16 cellular contexts compared by ENCODE assay signal in the genomic region with DNA sequence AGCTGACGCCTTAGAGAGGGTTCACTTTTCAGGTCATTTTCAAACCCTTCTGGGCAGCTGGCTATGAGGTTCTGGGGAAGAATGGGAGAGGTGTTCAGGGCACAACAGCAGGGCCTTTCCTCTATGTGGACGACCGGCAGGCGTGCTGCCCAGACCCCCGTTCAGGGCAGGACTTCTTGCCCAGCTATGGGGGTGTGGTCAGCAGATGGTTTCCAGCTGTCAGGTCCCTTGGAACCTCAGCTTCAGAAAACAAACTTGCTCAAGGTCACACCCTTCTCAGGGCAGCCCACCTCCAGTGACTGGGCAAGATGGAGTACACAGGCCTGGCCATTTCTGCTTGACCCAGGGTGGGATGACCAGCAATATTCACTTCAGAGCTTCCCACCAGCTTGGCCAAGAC.
A peak's percentile ranks its signal among the peaks of the same experiment; 100 is the strongest.
DNase-seq lines count a peak whose midpoint lies in the region; ATAC-seq and TF ChIP-seq lines count a peak whose summit lies in the region.
"Had no signal": no experiment of that assay in that cellular context is flagged by ENCODE, and none has a peak within 500 bp of the region (broad histone marks: within the 10 kb centered on the region; RNA-seq: fewer than 3 reads in every experiment).

No MANE protein-coding gene starts in this region.

- no peak overlapping the region for H4K91ac ChIP-seq in neuronal stem cell (ENCODE audit: low read depth, low read length, poor library complexity)

- H3K14ac ChIP-seq in neuronal stem cell (ENCODE audit: low read length) = no peak overlapping the region

- TF ChIP-seq CTCF in endodermal cell (conservative IDR thresholded peaks at IDR 0.05) (no peak), hepatocyte (IDR thresholded peaks at IDR 0.05; ENCODE audit: poor library complexity) (no peak)

- H2BK15ac ChIP-seq in neuronal stem cell (ENCODE audit: low read length) = no peak overlapping the region

- no peaks in the 10 kb centered on the region for H3K79me2 ChIP-seq in hepatocyte

- no peaks in the 10 kb centered on the region for H3K36me3 Mint-ChIP-seq in endodermal cell (ENCODE audit: low read depth)
- no peaks in the 10 kb centered on the region for H3K36me3 Mint-ChIP-seq in activated T-helper 1 cell treated with anti-CD3 and anti-CD28 coated beads, Interleukin-12 subunit alpha, Interleukin-12 subunit beta, Interleukin-2, Interleukin-4 antibody, amounts not matched to agents 30 ng/mL and 10 ng/mL and 1 ng/mL, durations not matched to agents 14 hours and 24 hours and 36 hours (ENCODE audit: low read depth)

- H3K4me1 ChIP-seq in BLaER1 (peaks cover 41% of the 10 kb centered on the region), endodermal cell (ENCODE audit: control insufficient read depth, insufficient read depth, low read length) (no peaks in the 10 kb centered on the region), neuronal stem cell (ENCODE audit: control insufficient read depth in 2 of 2, insufficient read depth in 1 of 2, low read depth in 1 of 2, low read length in 2 of 2) (peaks cover 20 to 24% of the 10 kb centered on the region in 2 donors), hepatocyte (ENCODE audit: insufficient read depth) (no peaks in the 10 kb centered on the region)
- H3K4me1 ChIP-seq: HAP-1 had no signal

- no peaks in the 10 kb centered on the region for H3K4me1 Mint-ChIP-seq in endodermal cell
- H3K4me1 Mint-ChIP-seq in activated T-helper 1 cell treated with anti-CD3 and anti-CD28 coated beads, Interleukin-12 subunit alpha, Interleukin-12 subunit beta, Interleukin-2, Interleukin-4 antibody, amounts not matched to agents 30 ng/mL and 10 ng/mL and 1 ng/mL, durations not matched to agents 14 hours and 24 hours and 36 hours (ENCODE audit: low read depth) = no peaks in the 10 kb centered on the region

- intact Hi-C loops in activated T-helper 1 cell treated with anti-CD3 and anti-CD28 coated beads, Interleukin-12 subunit alpha, Interleukin-12 subunit beta, Interleukin-2, Interleukin-4 antibody, amounts not matched to agents 30 ng/mL and 10 ng/mL and 1 ng/mL, durations not matched to agents 14 hours and 24 hours and 36 hours (cut with micrococcal nuclease) = no loop called here

- no peak overlapping the region for H3K4ac ChIP-seq in neuronal stem cell (ENCODE audit: low read length)

- H4K8ac ChIP-seq in neuronal stem cell (ENCODE audit: low read depth, low read length) = no peak overlapping the region

- H3K18ac ChIP-seq in neuronal stem cell (ENCODE audit: low read length) = peak overlapping the region; percentile 54

- H3K27ac Mint-ChIP-seq in endodermal cell = no peak overlapping the region
- H3K27ac Mint-ChIP-seq in activated T-helper 1 cell treated with anti-CD3 and anti-CD28 coated beads, Interleukin-12 subunit alpha, Interleukin-12 subunit beta, Interleukin-2, Interleukin-4 antibody, amounts not matched to agents 30 ng/mL and 10 ng/mL and 1 ng/mL, durations not matched to agents 14 hours and 24 hours and 36 hours = no peak overlapping the region
- H3K27ac Mint-ChIP-seq: B cell; CD4-positive, alpha-beta T cell had no signal

- 74% methylated on average over 5 of the region's 5 CpGs; no CpG with 5 or more reads in 1 of the 2 experiments for WGBS in endodermal cell (ENCODE audit: insufficient coverage in 1 of 2, insufficient read length in 1 of 2), 2 experiments
- WGBS in neuronal stem cell (ENCODE audit: extremely low coverage in 2 of 2, insufficient read length in 2 of 2, insufficient replicate concordance in 1 of 2), 2 donors = no CpG with 5 or more reads among the region's 5 CpGs
- WGBS in hepatocyte (ENCODE audit: low lambda C conversion rate, missing lambda C conversion rate) = 89% methylated on average over 5 of the region's 5 CpGs

- H3K4me2 ChIP-seq in BLaER1 = peak overlapping the region; percentile 69
- H3K4me2 ChIP-seq in neuronal stem cell (ENCODE audit: insufficient read depth, low read length, poor library complexity, severe bottlenecking) = no peak overlapping the region
- H3K4me2 ChIP-seq in hepatocyte = no peak overlapping the region

- H3K9me3 ChIP-seq in BLaER1 (no peaks in the 10 kb centered on the region), endodermal cell (ENCODE audit: control insufficient read depth, low read length) (no peaks in the 10 kb centered on the region), neuronal stem cell (replicated peaks in 1 of 2; ENCODE audit: control insufficient read depth in 2 of 2, insufficient read depth in 1 of 2, low read depth in 1 of 2, low read length in 2 of 2) (peaks cover 2 to 18% of the 10 kb centered on the region in 2 donors), hepatocyte (ENCODE audit: low read depth) (no peaks in the 10 kb centered on the region)
- H3K9me3 ChIP-seq: HAP-1 had no signal

- no peaks in the 10 kb centered on the region for H3K36me3 ChIP-seq in BLaER1
- no peaks in the 10 kb centered on the region for H3K36me3 ChIP-seq in endodermal cell (ENCODE audit: control insufficient read depth, insufficient read depth, low read length)
- H3K36me3 ChIP-seq in neuronal stem cell (replicated peaks in 1 of 2; ENCODE audit: control insufficient read depth in 2 of 2, insufficient read depth in 2 of 2, low read length in 2 of 2) = no peaks in the 10 kb centered on the region
- no peaks in the 10 kb centered on the region for H3K36me3 ChIP-seq in hepatocyte (replicated peaks; ENCODE audit: insufficient read depth, low read depth)
- H3K36me3 ChIP-seq: HAP-1 had no signal

- H2BK5ac ChIP-seq in neuronal stem cell (ENCODE audit: low read length) = no peak overlapping the region

- no peak overlapping the region; the same call in 1 of the 2 replicates for H3K27ac ChIP-seq in BLaER1
- H3K27ac ChIP-seq in endodermal cell (ENCODE audit: low read depth, low read length) = no peak overlapping the region
- no peak overlapping the region for H3K27ac ChIP-seq in neuronal stem cell (replicated peaks; ENCODE audit: low read length)
- no peak overlapping the region for H3K27ac ChIP-seq in hepatocyte
- H3K27ac ChIP-seq: C4-2B, GM23248 had no signal

- H2BK120ac ChIP-seq in neuronal stem cell (ENCODE audit: low read depth, low read length) = no peak overlapping the region

- H4K20me1 ChIP-seq in BLaER1 = no peaks in the 10 kb centered on the region
- no peaks in the 10 kb centered on the region for H4K20me1 ChIP-seq in hepatocyte (ENCODE audit: insufficient read depth, poor library complexity, severe bottlenecking)

- DNase-seq in endodermal cell (peak; percentile 31), left kidney (ENCODE audit: low read depth, low spot score) (peak; percentile 40), neuronal stem cell (ENCODE audit: low spot score) (no peak), hepatocyte (ENCODE audit: low spot score) (no peak)
- no peak for DNase-seq in activated T-helper 1 cell treated with anti-CD3 and anti-CD28 coated beads, Interleukin-12 subunit alpha, Interleukin-12 subunit beta, Interleukin-2, Interleukin-4 antibody, amounts not matched to agents 30 ng/mL and 10 ng/mL and 1 ng/mL, durations not matched to agents 14 hours and 24 hours and 36 hours (ENCODE audit: low spot score)
- DNase-seq: CD4-positive, alpha-beta T cell; DMS153; DMS79; GDM1; GM23248 had no signal

- no peak overlapping the region for H3K23ac ChIP-seq in neuronal stem cell (ENCODE audit: low read depth, low read length, poor library complexity)

- H3K27me3 ChIP-seq in BLaER1 (no peaks in the 10 kb centered on the region), endodermal cell (ENCODE audit: control insufficient read depth, insufficient read depth, low read length, poor library complexity, severe bottlenecking) (no peaks in the 10 kb centered on the region), neuronal stem cell (ENCODE audit: control insufficient read depth in 3 of 3, insufficient read depth in 3 of 3, low read depth in 1 of 3, low read length in 3 of 3) (no peaks in the 10 kb centered on the region), hepatocyte (no peaks in the 10 kb centered on the region)

- no peak for ATAC-seq in GM19328 (IDR thresholded peaks at IDR 0.05; ENCODE audit: unreplicated experiment)
- no peak for ATAC-seq in GM19452 (IDR thresholded peaks at IDR 0.05; ENCODE audit: unreplicated experiment)

- H2BK12ac ChIP-seq in neuronal stem cell (ENCODE audit: low read length) = no peak overlapping the region

- H3K4me3 Mint-ChIP-seq in endodermal cell = no peak overlapping the region
- H3K4me3 Mint-ChIP-seq in activated T-helper 1 cell treated with anti-CD3 and anti-CD28 coated beads, Interleukin-12 subunit alpha, Interleukin-12 subunit beta, Interleukin-2, Interleukin-4 antibody, amounts not matched to agents 30 ng/mL and 10 ng/mL and 1 ng/mL, durations not matched to agents 14 hours and 24 hours and 36 hours = no peak overlapping the region
- H3K4me3 Mint-ChIP-seq: B cell; CD4-positive, alpha-beta T cell had no signal

- H3K79me1 ChIP-seq in neuronal stem cell (ENCODE audit: low read depth, low read length) = no peaks in the 10 kb centered on the region

- no peak overlapping the region for H2AFZ ChIP-seq in neuronal stem cell (ENCODE audit: low read length)
- no peak overlapping the region for H2AFZ ChIP-seq in hepatocyte
- H2AFZ ChIP-seq: GM23248 had no signal

- peak overlapping the region; percentile 50 for H2AK5ac ChIP-seq in neuronal stem cell (ENCODE audit: low read depth, low read length)

- H3K9me3 Mint-ChIP-seq in endodermal cell = no peaks in the 10 kb centered on the region
- H3K9me3 Mint-ChIP-seq in activated T-helper 1 cell treated with anti-CD3 and anti-CD28 coated beads, Interleukin-12 subunit alpha, Interleukin-12 subunit beta, Interleukin-2, Interleukin-4 antibody, amounts not matched to agents 30 ng/mL and 10 ng/mL and 1 ng/mL, durations not matched to agents 14 hours and 24 hours and 36 hours = no peaks in the 10 kb centered on the region
- H3K9me3 Mint-ChIP-seq: CD4-positive, alpha-beta T cell had no signal

- no peaks in the 10 kb centered on the region for H3K9me2 ChIP-seq in hepatocyte (replicated peaks; ENCODE audit: insufficient read depth)

- peaks cover 47% of the 10 kb centered on the region for H3K27me3 Mint-ChIP-seq in endodermal cell (ENCODE audit: insufficient read depth)
- H3K27me3 Mint-ChIP-seq in activated T-helper 1 cell treated with anti-CD3 and anti-CD28 coated beads, Interleukin-12 subunit alpha, Interleukin-12 subunit beta, Interleukin-2, Interleukin-4 antibody, amounts not matched to agents 30 ng/mL and 10 ng/mL and 1 ng/mL, durations not matched to agents 14 hours and 24 hours and 36 hours (ENCODE audit: insufficient read depth) = peaks cover 15% of the 10 kb centered on the region
- H3K27me3 Mint-ChIP-seq: CD4-positive, alpha-beta T cell had no signal

- H3K4me3 ChIP-seq in BLaER1 (no peak overlapping the region), endodermal cell (ENCODE audit: low read length) (no peak overlapping the region), neuronal stem cell (ENCODE audit: low read length in 2 of 2) (no peak overlapping the region), hepatocyte (no peak overlapping the region)
- H3K4me3 ChIP-seq: GM23248, HAP-1 had no signal

- no peak overlapping the region for H3K9ac ChIP-seq in BLaER1
- H3K9ac ChIP-seq in endodermal cell (ENCODE audit: extremely low read depth, low read length, poor library complexity, severe bottlenecking) = no peak overlapping the region
- no peak overlapping the region for H3K9ac ChIP-seq in neuronal stem cell (ENCODE audit: low read depth, low read length, poor library complexity)
- H3K9ac ChIP-seq: GM23248 had no signal

Comparison
In these comparisons a context has a peak if more than half of its experiments do, and no peak if none do; other contexts are left out.
1. DNase-seq: peak in endodermal cell (single experiment) and left kidney (single experiment); none in neuronal stem cell (single experiment), activated T-helper 1 cell treated with anti-CD3 and anti-CD28 coated beads, Interleukin-12 subunit alpha, Interleukin-12 subunit beta, Interleukin-2, Interleukin-4 antibody, amounts not matched to agents 30 ng/mL and 10 ng/mL and 1 ng/mL, durations not matched to agents 14 hours and 24 hours and 36 hours (single experiment) and hepatocyte (single experiment).